21 cellular contexts compared by ENCODE assay signal in genomic region chr2:219560893-219561178, GRCh38. TPM values are rescaled to one million over a fixed set of nuclear protein-coding genes. Genes with fewer than 3 reads are reported as not detected.
DNase-seq lines count a peak whose midpoint lies in the region; ATAC-seq, FAIRE-seq and TF ChIP-seq lines count a peak whose summit lies in the region.
"Had no signal": no experiment of that assay in that cellular context is flagged by ENCODE, and none has a peak within 500 bp of the region (broad histone marks: within the 10 kb centered on the region; RNA-seq: fewer than 3 reads in every experiment).

No MANE protein-coding gene starts in this region.

- TF ChIP-seq RAD21 in HepG2 (CRISPR knock-in tag; IDR thresholded peaks at IDR 0.05), result no peak

- H3K9ac ChIP-seq in adipocyte (ENCODE audit: low read length), result peak overlapping the region; percentile 25
- H3K9ac ChIP-seq in HepG2 (ENCODE audit: insufficient read depth, low read depth, low read length), result no peak overlapping the region
- H3K9ac ChIP-seq: BLaER1 treated with 17β-estradiol and CSF1 and Interleukin-3, amounts not matched to agents 10 nM and 100 nM had no signal

- POLR2A ChIA-PET in HepG2 (lab: Yijun Ruan, JAX), result interaction anchor here (0.6 to 4.2 kb wide), 10 partner anchors 9 to 62 kb away, joined by 3 to 45 read pairs (median 6); partner anchors contain the start of genes CHPF, GMPPA, INHA and OBSL1

- 83% methylated on average over 3 of the region's 3 CpGs for WGBS in HepG2 (ENCODE audit: low lambda C conversion rate)

- TF ChIP-seq CTCF in cardiac muscle cell (IDR thresholded peaks at IDR 0.05; ENCODE audit: low read depth, low read length), result no peak
- TF ChIP-seq CTCF in right atrium auricular region (IDR thresholded peaks at IDR 0.05), result no peak
- TF ChIP-seq CTCF in HepG2 (CRISPR knock-in tag; IDR thresholded peaks at IDR 0.05), result no peak
- TF ChIP-seq CTCF in left lung (IDR thresholded peaks at IDR 0.05), result no peak

- H3K4me1 ChIP-seq in cardiac muscle cell (ENCODE audit: low read depth), result peaks cover 7% of the 10 kb centered on the region
- H3K4me1 ChIP-seq in right atrium auricular region, result peaks cover 0 to 10% of the 10 kb centered on the region in 2 donors
- H3K4me1 ChIP-seq in adipocyte (ENCODE audit: control insufficient read depth, insufficient read depth, low read length), result peaks cover 22% of the 10 kb centered on the region
- peaks cover 41% of the 10 kb centered on the region for H3K4me1 ChIP-seq in HepG2 (ENCODE audit: insufficient read depth, low read length)
- no peaks in the 10 kb centered on the region for H3K4me1 ChIP-seq in left lung
- H3K4me1 ChIP-seq: A549, HAP-1 had no signal

- DNase-seq in cardiac muscle cell (ENCODE audit: low read depth in 1 of 2, low spot score in 1 of 2), result no peak
- DNase-seq in right atrium auricular region (ENCODE audit: low spot score), result no peak
- DNase-seq in adipocyte (ENCODE audit: low read depth), result no peak
- DNase-seq in HepG2 (ENCODE audit: low spot score), result no peak
- DNase-seq in NCI-H2196 (lab: John Stamatoyannopoulos, UW; ENCODE audit: unreplicated experiment), result no peak
- DNase-seq in 8988T, result no peak
- no peak for DNase-seq in left lung
- DNase-seq: GF-D8, KBM-7, NCI-H1436, NCI-H2029 treated with DMSO at 0.1 percent for 48 hours, NCI-H2171 treated with DMSO at 0.1 percent for 48 hours, NCI-H510A treated with DMSO at 0.1 percent for 48 hours had no signal

- no peak for FAIRE-seq in HepG2 (lab: Jason Lieb, UNC)
- FAIRE-seq: A549, GM12891 had no signal

- H3K27me3 ChIP-seq in cardiac muscle cell (no peaks in the 10 kb centered on the region), right atrium auricular region (no peaks in the 10 kb centered on the region), adipocyte (replicated peaks; ENCODE audit: control insufficient read depth, insufficient read depth, low read length) (no peaks in the 10 kb centered on the region), HepG2 (ENCODE audit: control insufficient read depth in 1 of 2, insufficient read depth in 2 of 2, low read length in 2 of 2) (no peaks in the 10 kb centered on the region), left lung (no peaks in the 10 kb centered on the region)
- H3K27me3 ChIP-seq: BLaER1 treated with 17β-estradiol and CSF1 and Interleukin-3, amounts not matched to agents 10 nM and 100 nM had no signal

- TF ChIP-seq EP300 in HepG2 (IDR thresholded peaks at IDR 0.05; ENCODE audit: low read depth in 2 of 2, low read length in 2 of 2) (no peak), HepG2 (CRISPR knock-in tag; IDR thresholded peaks at IDR 0.05; ENCODE audit: borderline replicate concordance) (no peak)

- peak in 1 of 2 experiments; percentile 13; a peak in 1 of 4 replicates for TF ChIP-seq POLR2A in HepG2 (IDR thresholded peaks at IDR 0.05; ENCODE audit: insufficient read depth in 1 of 2, low read depth in 2 of 2, low read length in 2 of 2)
- TF ChIP-seq POLR2A in GM18505 (IDR thresholded peaks at IDR 0.05; ENCODE audit: borderline replicate concordance, extremely low read depth, insufficient read depth, insufficient read length), result no peak

- H2AFZ ChIP-seq in HepG2 (ENCODE audit: low read length), result no peak overlapping the region

- H3K4me2 ChIP-seq in HepG2 (ENCODE audit: low read depth, low read length), result no peak overlapping the region
- H3K4me2 ChIP-seq: A549 had no signal

- H3K9me3 ChIP-seq in cardiac muscle cell (ENCODE audit: low read depth) (no peaks in the 10 kb centered on the region), right atrium auricular region (no peaks in the 10 kb centered on the region), adipocyte (ENCODE audit: control insufficient read depth, low read length) (no peaks in the 10 kb centered on the region), HepG2 (ENCODE audit: low read length) (no peaks in the 10 kb centered on the region), left lung (no peaks in the 10 kb centered on the region)
- H3K9me3 ChIP-seq: A549, HAP-1 had no signal

- CTCF ChIA-PET in HepG2 (lab: Yijun Ruan, JAX; ENCODE audit: low intra/inter-chr PET ratio, low total read pairs), result interaction anchor here (2.7 to 3.7 kb wide), 2 partner anchors 19 to 82 kb away, joined by 19 to 28 read pairs; no protein-coding TSS in a partner anchor

- in situ Hi-C loops in HepG2 (cut with HindIII; ENCODE audit: extremely low pct_ligation_motif_present, low pct_unique_long_range_greater_than_20kb), result loop anchor here (5.0 kb wide), 1 partner anchor 36 kb away; the partner anchor contains the start of gene STK11IP

- intact Hi-C loops in HepG2 (cut with micrococcal nuclease; ENCODE audit: unreplicated experiment) (loop anchor here (1.0 to 5.0 kb wide), 3 partner anchors 20 to 81 kb away; partner anchors contain the start of gene STK11IP), left lung (cut with DNase I) (no loop called here)

- peaks cover 53% of the 10 kb centered on the region for H3K36me3 ChIP-seq in cardiac muscle cell
- H3K36me3 ChIP-seq in right atrium auricular region, result peaks cover 43% of the 10 kb centered on the region
- peaks cover 18% of the 10 kb centered on the region for H3K36me3 ChIP-seq in adipocyte (ENCODE audit: control insufficient read depth, insufficient read depth, low read length, severe bottlenecking)
- H3K36me3 ChIP-seq in HepG2 (replicated peaks in 1 of 2; ENCODE audit: control insufficient read depth in 1 of 2, insufficient read depth in 2 of 2, low read length in 2 of 2), result peaks cover 18 to 25% of the 10 kb centered on the region in 2 experiments; a peak in 4 of 5 replicates
- no peaks in the 10 kb centered on the region for H3K36me3 ChIP-seq in left lung

- H3K4me3 ChIP-seq in cardiac muscle cell (no peak overlapping the region), right atrium auricular region (no peak overlapping the region), adipocyte (ENCODE audit: low read length) (no peak overlapping the region), HepG2 (replicated peaks in 1 of 3; ENCODE audit: insufficient read depth in 1 of 3, low read depth in 2 of 3, low read length in 3 of 3) (no peak overlapping the region), left lung (no peak overlapping the region)
- H3K4me3 ChIP-seq: A549; BLaER1 treated with 17β-estradiol and CSF1 and Interleukin-3, amounts not matched to agents 10 nM and 100 nM; HAP-1; SK-N-MC had no signal

- H3K27ac ChIP-seq in cardiac muscle cell (peak overlapping the region; percentile 43), right atrium auricular region (peak overlapping the region in 1 of 2 donors; percentile 6), HepG2 (ENCODE audit: extremely low read length, insufficient read depth, low read length) (no peak overlapping the region), left lung (no peak overlapping the region)
- H3K27ac ChIP-seq: A549; BLaER1 treated with 17β-estradiol and CSF1 and Interleukin-3, amounts not matched to agents 10 nM and 100 nM; SK-N-MC had no signal

- no peaks in the 10 kb centered on the region for H4K20me1 ChIP-seq in HepG2 (ENCODE audit: insufficient read depth, low read length)

- no peaks in the 10 kb centered on the region for H3K79me2 ChIP-seq in HepG2 (ENCODE audit: insufficient read depth, low read length)

- peak; percentile 4 for ATAC-seq in HepG2
- no peak for ATAC-seq in GM18505 (IDR thresholded peaks at IDR 0.05; ENCODE audit: unreplicated experiment)
- ATAC-seq in left lung, result no peak

- BruUV-seq in HepG2 (replicated peaks; lab: Mats Ljungman, UMichigan), result no TSS peak

RNA-seq across cellular contexts. Expression of gene OBSL1, which starts 10.5 kb away (rescaled TPM):
- total RNA-seq in cardiac muscle cell (540 and 746 TPM in 2 replicates), right atrium auricular region (100 to 1,000 TPM; 150 to 157 TPM), HepG2 (2016; rRNA removed; fragmentation: Illumina TruSeq; extraction: Trizol) (65.4 and 86.7 TPM in 2 replicates), left lung (10 to 100 TPM; 43.4 to 65.0 TPM)
- polyA plus RNA-seq in cardiac muscle cell (276 and 302 TPM in 2 replicates), HepG2 (2011; rRNA removed) (218 and 229 TPM in 2 replicates)
- 17.5 and 19.8 TPM in 2 replicates for total RNA-seq in HepG2 (2016; cell fraction: cytosol; rRNA removed; fragmentation: Illumina TruSeq; extraction: Trizol; ENCODE audit: low read depth)
- total RNA-seq in HepG2 (2016; cell fraction: insoluble cytoplasmic fraction; rRNA removed; fragmentation: Illumina TruSeq; extraction: Trizol), result 54.2 and 89.3 TPM in 2 replicates
- total RNA-seq in HepG2 (2016; cell fraction: membrane; rRNA removed; fragmentation: Illumina TruSeq; extraction: Trizol), result 30.2 and 34.7 TPM in 2 replicates
- total RNA-seq in HepG2 (2016; cell fraction: nucleus; rRNA removed; fragmentation: Illumina TruSeq; extraction: Trizol), result 65.9 and 71.3 TPM in 2 replicates
- 176 and 256 TPM in 2 replicates for polyA plus RNA-seq in HepG2 (2011; cell fraction: cytosol; rRNA removed)
- 886 and 1,174 TPM in 2 replicates for polyA plus RNA-seq in HepG2 (2011; cell fraction: nucleus; rRNA removed)
- polyA plus RNA-seq in HepG2 (2012), result 161 and 176 TPM in 2 replicates
- 10.0 and 11.3 TPM in 2 replicates for polyA plus RNA-seq in HepG2 (2016; cell fraction: cytosol; fragmentation: Illumina TruSeq; extraction: Trizol; ENCODE audit: low read depth)
- polyA plus RNA-seq in HepG2 (2016; cell fraction: insoluble cytoplasmic fraction; fragmentation: Illumina TruSeq; extraction: Trizol; ENCODE audit: low read depth), result 66.1 and 91.2 TPM in 2 replicates
- 22.2 and 25.7 TPM in 2 replicates for polyA plus RNA-seq in HepG2 (2016; cell fraction: membrane; fragmentation: Illumina TruSeq; extraction: Trizol; ENCODE audit: low read depth)
- polyA plus RNA-seq in HepG2 (2016; cell fraction: nucleus; fragmentation: Illumina TruSeq; extraction: Trizol; ENCODE audit: insufficient read depth, low read depth), result 147 and 161 TPM in 2 replicates
- 27.0 and 477 TPM in 2 replicates for polyA minus RNA-seq in HepG2 (2011; rRNA and poly(A)+ RNA removed; ENCODE audit: low replicate concordance)
- polyA minus RNA-seq in HepG2 (2011; cell fraction: cytosol; rRNA and poly(A)+ RNA removed), result 210 and 260 TPM in 2 replicates
- polyA minus RNA-seq in HepG2 (2011; cell fraction: nucleus; rRNA and poly(A)+ RNA removed), result 189 and 199 TPM in 2 replicates
- polyA plus RNA-seq: CD8-positive, alpha-beta memory T cell had no signal

RNA-seq across cellular contexts. Expression of gene INHA, which starts 11.3 kb away (rescaled TPM):
- total RNA-seq in cardiac muscle cell, result 11.4 and 39.0 TPM in 2 replicates
- polyA plus RNA-seq in cardiac muscle cell, result 13.3 and 39.1 TPM in 2 replicates
- 10 to 100 TPM in 1 of 2 donors, 1 to 10 TPM in 1; 1.0 to 28.3 TPM for total RNA-seq in right atrium auricular region
- 1.9 and 4.1 TPM in 2 replicates for total RNA-seq in HepG2 (2016; rRNA removed; fragmentation: Illumina TruSeq; extraction: Trizol)
- 3.4 and 4.1 TPM in 2 replicates for total RNA-seq in HepG2 (2016; cell fraction: cytosol; rRNA removed; fragmentation: Illumina TruSeq; extraction: Trizol; ENCODE audit: low read depth)
- total RNA-seq in HepG2 (2016; cell fraction: insoluble cytoplasmic fraction; rRNA removed; fragmentation: Illumina TruSeq; extraction: Trizol), result 2.5 and 3.2 TPM in 2 replicates
- 3.4 and 5.3 TPM in 2 replicates for total RNA-seq in HepG2 (2016; cell fraction: membrane; rRNA removed; fragmentation: Illumina TruSeq; extraction: Trizol)
- 2.0 and 3.3 TPM in 2 replicates for total RNA-seq in HepG2 (2016; cell fraction: nucleus; rRNA removed; fragmentation: Illumina TruSeq; extraction: Trizol)
- polyA plus RNA-seq in HepG2 (2011; rRNA removed), result 15.2 and 23.1 TPM in 2 replicates
- 13.0 and 22.2 TPM in 2 replicates for polyA plus RNA-seq in HepG2 (2011; cell fraction: cytosol; rRNA removed)
- 28.4 and 35.0 TPM in 2 replicates for polyA plus RNA-seq in HepG2 (2011; cell fraction: nucleus; rRNA removed)
- polyA plus RNA-seq in HepG2 (2012), result 11.4 and 17.5 TPM in 2 replicates
- polyA plus RNA-seq in HepG2 (2016; cell fraction: cytosol; fragmentation: Illumina TruSeq; extraction: Trizol; ENCODE audit: low read depth), result 3.1 and 3.7 TPM in 2 replicates
- polyA plus RNA-seq in HepG2 (2016; cell fraction: insoluble cytoplasmic fraction; fragmentation: Illumina TruSeq; extraction: Trizol; ENCODE audit: low read depth), result 2.1 TPM in 2 replicates
- polyA plus RNA-seq in HepG2 (2016; cell fraction: membrane; fragmentation: Illumina TruSeq; extraction: Trizol; ENCODE audit: low read depth), result 3.5 and 4.5 TPM in 2 replicates
- 3.6 and 4.6 TPM in 2 replicates for polyA plus RNA-seq in HepG2 (2016; cell fraction: nucleus; fragmentation: Illumina TruSeq; extraction: Trizol; ENCODE audit: insufficient read depth, low read depth)
- polyA minus RNA-seq in HepG2 (2011; rRNA and poly(A)+ RNA removed; ENCODE audit: low replicate concordance), result 1.0 and 25.1 TPM in 2 replicates
- polyA minus RNA-seq in HepG2 (2011; cell fraction: cytosol; rRNA and poly(A)+ RNA removed), result 5.1 and 5.8 TPM in 2 replicates
- 2.3 and 2.6 TPM in 2 replicates for polyA minus RNA-seq in HepG2 (2011; cell fraction: nucleus; rRNA and poly(A)+ RNA removed)
- total RNA-seq in left lung, result under 1 TPM; 0.37 to 0.44 TPM
- total RNA-seq: CD8-positive, alpha-beta memory T cell; HT1080 had no signal
- polyA plus RNA-seq: CD8-positive, alpha-beta memory T cell had no signal

RNA-seq across cellular contexts. Expression of gene TMEM198, which starts 17.0 kb away (rescaled TPM):
- total RNA-seq in cardiac muscle cell (6.7 and 7.4 TPM in 2 replicates), right atrium auricular region (1 to 10 TPM; 1.8 to 4.3 TPM), HepG2 (2016; rRNA removed; fragmentation: Illumina TruSeq; extraction: Trizol) (11.6 and 17.3 TPM in 2 replicates), left lung (1 to 10 TPM; 2.9 to 3.5 TPM)
- polyA plus RNA-seq in cardiac muscle cell (8.2 and 12.2 TPM in 2 replicates), HepG2 (2011; rRNA removed) (23.5 and 40.8 TPM in 2 replicates)
- total RNA-seq in HepG2 (2016; cell fraction: cytosol; rRNA removed; fragmentation: Illumina TruSeq; extraction: Trizol; ENCODE audit: low read depth), result 12.3 and 16.3 TPM in 2 replicates
- 10.7 and 17.8 TPM in 2 replicates for total RNA-seq in HepG2 (2016; cell fraction: insoluble cytoplasmic fraction; rRNA removed; fragmentation: Illumina TruSeq; extraction: Trizol)
- 26.8 and 32.4 TPM in 2 replicates for total RNA-seq in HepG2 (2016; cell fraction: membrane; rRNA removed; fragmentation: Illumina TruSeq; extraction: Trizol)
- total RNA-seq in HepG2 (2016; cell fraction: nucleus; rRNA removed; fragmentation: Illumina TruSeq; extraction: Trizol), result 9.3 and 11.7 TPM in 2 replicates
- polyA plus RNA-seq in HepG2 (2011; cell fraction: cytosol; rRNA removed), result 43.6 and 52.1 TPM in 2 replicates
- 61.3 and 68.7 TPM in 2 replicates for polyA plus RNA-seq in HepG2 (2011; cell fraction: nucleus; rRNA removed)
- polyA plus RNA-seq in HepG2 (2012), result 41.3 and 49.8 TPM in 2 replicates
- 16.5 and 21.1 TPM in 2 replicates for polyA plus RNA-seq in HepG2 (2016; cell fraction: cytosol; fragmentation: Illumina TruSeq; extraction: Trizol; ENCODE audit: low read depth)
- 12.8 and 14.5 TPM in 2 replicates for polyA plus RNA-seq in HepG2 (2016; cell fraction: insoluble cytoplasmic fraction; fragmentation: Illumina TruSeq; extraction: Trizol; ENCODE audit: low read depth)
- polyA plus RNA-seq in HepG2 (2016; cell fraction: membrane; fragmentation: Illumina TruSeq; extraction: Trizol; ENCODE audit: low read depth), result 27.9 and 28.1 TPM in 2 replicates
- 17.1 and 19.3 TPM in 2 replicates for polyA plus RNA-seq in HepG2 (2016; cell fraction: nucleus; fragmentation: Illumina TruSeq; extraction: Trizol; ENCODE audit: insufficient read depth, low read depth)
- polyA minus RNA-seq in HepG2 (2011; rRNA and poly(A)+ RNA removed; ENCODE audit: low replicate concordance), result 2.1 and 67.2 TPM in 2 replicates
- 26.3 and 28.6 TPM in 2 replicates for polyA minus RNA-seq in HepG2 (2011; cell fraction: cytosol; rRNA and poly(A)+ RNA removed)
- polyA minus RNA-seq in HepG2 (2011; cell fraction: nucleus; rRNA and poly(A)+ RNA removed), result 12.9 and 13.6 TPM in 2 replicates
- polyA plus RNA-seq: CD8-positive, alpha-beta memory T cell had no signal

RNA-seq across cellular contexts. Expression of gene CHPF, which starts 17.2 kb away (rescaled TPM):
- total RNA-seq in cardiac muscle cell (286 and 301 TPM in 2 replicates), right atrium auricular region (100 to 1,000 TPM; 206 to 228 TPM), HepG2 (2016; rRNA removed; fragmentation: Illumina TruSeq; extraction: Trizol) (34.7 and 79.6 TPM in 2 replicates), left lung (100 to 1,000 TPM in 1 of 2 donors, 10 to 100 TPM in 1; 61.6 to 114 TPM)
- polyA plus RNA-seq in cardiac muscle cell (208 and 218 TPM in 2 replicates), HepG2 (2011; rRNA removed) (111 and 171 TPM in 2 replicates)
- 21.6 and 22.1 TPM in 2 replicates for total RNA-seq in HepG2 (2016; cell fraction: cytosol; rRNA removed; fragmentation: Illumina TruSeq; extraction: Trizol; ENCODE audit: low read depth)
- total RNA-seq in HepG2 (2016; cell fraction: insoluble cytoplasmic fraction; rRNA removed; fragmentation: Illumina TruSeq; extraction: Trizol), result 36.0 and 80.8 TPM in 2 replicates
- 42.0 and 50.0 TPM in 2 replicates for total RNA-seq in HepG2 (2016; cell fraction: membrane; rRNA removed; fragmentation: Illumina TruSeq; extraction: Trizol)
- total RNA-seq in HepG2 (2016; cell fraction: nucleus; rRNA removed; fragmentation: Illumina TruSeq; extraction: Trizol), result 65.5 and 76.8 TPM in 2 replicates
- 120 and 244 TPM in 2 replicates for polyA plus RNA-seq in HepG2 (2011; cell fraction: cytosol; rRNA removed)
- polyA plus RNA-seq in HepG2 (2011; cell fraction: nucleus; rRNA removed), result 203 and 211 TPM in 2 replicates
- 115 and 161 TPM in 2 replicates for polyA plus RNA-seq in HepG2 (2012)
- polyA plus RNA-seq in HepG2 (2016; cell fraction: cytosol; fragmentation: Illumina TruSeq; extraction: Trizol; ENCODE audit: low read depth), result 21.7 and 22.6 TPM in 2 replicates
- 45.9 and 55.3 TPM in 2 replicates for polyA plus RNA-seq in HepG2 (2016; cell fraction: insoluble cytoplasmic fraction; fragmentation: Illumina TruSeq; extraction: Trizol; ENCODE audit: low read depth)
- polyA plus RNA-seq in HepG2 (2016; cell fraction: membrane; fragmentation: Illumina TruSeq; extraction: Trizol; ENCODE audit: low read depth), result 40.5 and 41.4 TPM in 2 replicates
- polyA plus RNA-seq in HepG2 (2016; cell fraction: nucleus; fragmentation: Illumina TruSeq; extraction: Trizol; ENCODE audit: insufficient read depth, low read depth), result 139 and 143 TPM in 2 replicates
- 12.1 and 292 TPM in 2 replicates for polyA minus RNA-seq in HepG2 (2011; rRNA and poly(A)+ RNA removed; ENCODE audit: low replicate concordance)
- 137 and 143 TPM in 2 replicates for polyA minus RNA-seq in HepG2 (2011; cell fraction: cytosol; rRNA and poly(A)+ RNA removed)
- 45.4 and 47.0 TPM in 2 replicates for polyA minus RNA-seq in HepG2 (2011; cell fraction: nucleus; rRNA and poly(A)+ RNA removed)

RNA-seq across cellular contexts. Expression of gene STK11IP, which starts 36.8 kb away (rescaled TPM):
- total RNA-seq in cardiac muscle cell, result 17.8 and 22.4 TPM in 2 replicates
- 24.4 and 26.3 TPM in 2 replicates for polyA plus RNA-seq in cardiac muscle cell
- total RNA-seq in right atrium auricular region, result 1 to 10 TPM; 5.5 to 6.6 TPM
- 5.6 and 12.8 TPM in 2 replicates for total RNA-seq in HepG2 (2016; rRNA removed; fragmentation: Illumina TruSeq; extraction: Trizol)
- total RNA-seq in HepG2 (2016; cell fraction: cytosol; rRNA removed; fragmentation: Illumina TruSeq; extraction: Trizol; ENCODE audit: low read depth), result 3.5 and 4.7 TPM in 2 replicates
- 5.0 and 14.2 TPM in 2 replicates for total RNA-seq in HepG2 (2016; cell fraction: insoluble cytoplasmic fraction; rRNA removed; fragmentation: Illumina TruSeq; extraction: Trizol)
- total RNA-seq in HepG2 (2016; cell fraction: membrane; rRNA removed; fragmentation: Illumina TruSeq; extraction: Trizol), result 2.7 and 3.2 TPM in 2 replicates
- total RNA-seq in HepG2 (2016; cell fraction: nucleus; rRNA removed; fragmentation: Illumina TruSeq; extraction: Trizol), result 20.7 and 21.9 TPM in 2 replicates
- polyA plus RNA-seq in HepG2 (2011; rRNA removed), result 24.0 and 30.2 TPM in 2 replicates
- polyA plus RNA-seq in HepG2 (2011; cell fraction: cytosol; rRNA removed), result 5.6 and 8.5 TPM in 2 replicates
- 272 and 337 TPM in 2 replicates for polyA plus RNA-seq in HepG2 (2011; cell fraction: nucleus; rRNA removed)
- polyA plus RNA-seq in HepG2 (2012), result 18.1 and 20.5 TPM in 2 replicates
- 0.70 and 0.72 TPM in 2 replicates for polyA plus RNA-seq in HepG2 (2016; cell fraction: cytosol; fragmentation: Illumina TruSeq; extraction: Trizol; ENCODE audit: low read depth)
- 3.7 and 5.6 TPM in 2 replicates for polyA plus RNA-seq in HepG2 (2016; cell fraction: insoluble cytoplasmic fraction; fragmentation: Illumina TruSeq; extraction: Trizol; ENCODE audit: low read depth)
- 1.2 TPM in 2 replicates for polyA plus RNA-seq in HepG2 (2016; cell fraction: membrane; fragmentation: Illumina TruSeq; extraction: Trizol; ENCODE audit: low read depth)
- polyA plus RNA-seq in HepG2 (2016; cell fraction: nucleus; fragmentation: Illumina TruSeq; extraction: Trizol; ENCODE audit: insufficient read depth, low read depth), result 44.8 and 52.7 TPM in 2 replicates
- polyA minus RNA-seq in HepG2 (2011; rRNA and poly(A)+ RNA removed; ENCODE audit: low replicate concordance), result 23.0 and 45.7 TPM in 2 replicates
- polyA minus RNA-seq in HepG2 (2011; cell fraction: cytosol; rRNA and poly(A)+ RNA removed), result 8.2 and 10.4 TPM in 2 replicates
- polyA minus RNA-seq in HepG2 (2011; cell fraction: nucleus; rRNA and poly(A)+ RNA removed), result 52.1 and 52.7 TPM in 2 replicates
- 10 to 100 TPM; 25.1 to 30.3 TPM for total RNA-seq in left lung
